In the genomic region with DNA sequence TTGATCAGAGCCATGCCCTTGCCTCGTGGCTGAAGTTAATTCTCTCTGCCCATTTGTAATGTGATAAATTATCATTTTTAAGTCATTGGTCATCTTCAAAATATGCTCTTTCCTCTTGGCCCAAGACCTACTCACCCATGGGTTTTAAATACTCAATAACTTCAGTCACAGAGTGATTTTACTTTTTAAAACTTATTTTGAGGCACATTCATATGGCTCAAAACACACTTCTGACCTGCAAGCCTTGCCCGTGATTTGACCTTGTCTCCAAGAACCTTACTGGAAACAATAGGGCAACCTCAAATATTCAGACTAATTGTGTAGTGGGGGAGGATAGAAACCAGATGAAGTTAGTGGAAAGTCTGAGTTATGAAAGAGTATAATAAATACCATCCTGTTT, we compare ENCODE assay signal across 23 cellular contexts.
A peak's percentile ranks its signal among the peaks of the same experiment; 100 is the strongest.
DNase-seq lines count a peak whose midpoint lies in the region; ATAC-seq, FAIRE-seq and TF ChIP-seq lines count a peak whose summit lies in the region.
"Had no signal": no experiment of that assay in that cellular context is flagged by ENCODE, and none has a peak within 500 bp of the region (broad histone marks: within the 10 kb centered on the region; RNA-seq: fewer than 3 reads in every experiment).

No MANE protein-coding gene starts in this region.

- H2AFZ ChIP-seq in fibroblast of lung (ENCODE audit: low read length): no peak overlapping the region

- TF ChIP-seq POLR2A in H54 (IDR thresholded peaks at IDR 0.05; ENCODE audit: low read depth, low read length): no peak

- H3K4me3 ChIP-seq in fibroblast of lung (replicated peaks in 1 of 4; ENCODE audit: control extremely low read depth in 1 of 4, insufficient read depth in 1 of 4, low read depth in 3 of 4, low read length in 4 of 4): no peak overlapping the region
- H3K4me3 ChIP-seq: BLaER1, lung, uterus had no signal

- H3K27me3 ChIP-seq in fibroblast of lung (ENCODE audit: control insufficient read depth, insufficient read depth, low read length): no peaks in the 10 kb centered on the region
- H3K27me3 ChIP-seq: BLaER1, uterus had no signal

- peaks cover 33% of the 10 kb centered on the region for H3K4me1 Mint-ChIP-seq in osteocyte (ENCODE audit: unreplicated experiment)
- H3K4me1 Mint-ChIP-seq in MCF 10A (ENCODE audit: insufficient read depth, unreplicated experiment): no peaks in the 10 kb centered on the region

- H3K4me2 ChIP-seq in fibroblast of lung (ENCODE audit: extremely low read depth, insufficient read depth, low read length): no peak overlapping the region
- H3K4me2 ChIP-seq: BLaER1 had no signal

- no peak overlapping the region for H3K27ac ChIP-seq in fibroblast of lung (ENCODE audit: insufficient read depth, low read length)
- H3K27ac ChIP-seq: BLaER1, uterus had no signal

- POLR2A ChIA-PET in MCF 10A (lab: Yijun Ruan, JAX): no interaction called here

- peak; percentile 91 for DNase-seq in EH (ENCODE audit: low read depth)
- DNase-seq in M059J (ENCODE audit: low read depth): peak; percentile 75
- peak; percentile 75 to 95 for DNase-seq in fibroblast of lung (ENCODE audit: low read depth in 2 of 2)
- no peak for DNase-seq in osteocyte (ENCODE audit: extremely low spot score, unreplicated experiment)
- DNase-seq in omental fat pad (ENCODE audit: low spot score): no peak
- no peak for DNase-seq in MCF 10A (ENCODE audit: unreplicated experiment)
- no peak for DNase-seq in H54 (ENCODE audit: insufficient read length, low spot score)
- DNase-seq in NCI-H2171 treated with DMSO at 0.1 percent for 48 hours (lab: John Stamatoyannopoulos, UW): no peak
- DNase-seq: activated CD4-positive, alpha-beta T cell treated with anti-CD3 and anti-CD28 coated beads for 48 hours; activated CD8-positive, alpha-beta memory T cell treated with anti-CD3 and anti-CD28 coated beads, Interleukin-2, amount 50 U/mL, for 4 hours; activated gamma-delta T cell; cortex of kidney; GF-D8; head of caudate nucleus; MM.1S; naive B cell; NCI-H1694 treated with DMSO at 0.1 percent for 48 hours; NCI-H446; RPMI8226; uterus had no signal

- no peak for ATAC-seq in omental fat pad (ENCODE audit: low FRiP score)

- no TSS peak for BruUV-seq in MCF 10A (replicated peaks; lab: Mats Ljungman, UMichigan)

- H3K79me2 ChIP-seq in fibroblast of lung (ENCODE audit: control insufficient read depth, insufficient read depth, low read length): no peaks in the 10 kb centered on the region

- no peaks in the 10 kb centered on the region for H4K20me1 ChIP-seq in fibroblast of lung (ENCODE audit: control insufficient read depth, extremely low read depth, insufficient read depth, low read length)
- H4K20me1 ChIP-seq: BLaER1 had no signal

- CTCF ChIA-PET in MCF 10A (lab: Yijun Ruan, JAX): interaction anchor here (0.5 to 0.7 kb wide), 2 partner anchors 22 to 425 kb away, joined by 3 to 5 read pairs; no protein-coding TSS in a partner anchor

- intact Hi-C loops in MCF 10A (cut with micrococcal nuclease): no loop called here

- H3K4me3 Mint-ChIP-seq in osteocyte (ENCODE audit: unreplicated experiment) (no peak overlapping the region), MCF 10A (ENCODE audit: unreplicated experiment) (no peak overlapping the region)
- H3K4me3 Mint-ChIP-seq: naive B cell had no signal

- H3K36me3 Mint-ChIP-seq in osteocyte (ENCODE audit: unreplicated experiment) (no peaks in the 10 kb centered on the region), MCF 10A (ENCODE audit: insufficient read depth, unreplicated experiment) (no peaks in the 10 kb centered on the region)

- no peaks in the 10 kb centered on the region for H3K9me3 Mint-ChIP-seq in osteocyte (ENCODE audit: unreplicated experiment)
- no peaks in the 10 kb centered on the region for H3K9me3 Mint-ChIP-seq in MCF 10A (ENCODE audit: unreplicated experiment)
- H3K9me3 Mint-ChIP-seq: naive B cell had no signal

- no peak for FAIRE-seq in H54 (lab: Jason Lieb, UNC)
- FAIRE-seq: endothelial cell of umbilical vein had no signal

- H3K27ac Mint-ChIP-seq in osteocyte (ENCODE audit: unreplicated experiment): peak overlapping the region; percentile 3
- no peak overlapping the region for H3K27ac Mint-ChIP-seq in MCF 10A (ENCODE audit: low read depth, unreplicated experiment)
- H3K27ac Mint-ChIP-seq: naive B cell had no signal

- H3K36me3 ChIP-seq in fibroblast of lung (ENCODE audit: control insufficient read depth, insufficient read depth, low read length): no peaks in the 10 kb centered on the region
- H3K36me3 ChIP-seq: BLaER1, uterus had no signal

- H3K9ac ChIP-seq in fibroblast of lung (ENCODE audit: insufficient read depth, low read length): no peak overlapping the region
- H3K9ac ChIP-seq: BLaER1 had no signal

- no peaks in the 10 kb centered on the region for H3K9me3 ChIP-seq in fibroblast of lung (ENCODE audit: control insufficient read depth, insufficient read depth, low read depth, low read length)
- H3K9me3 ChIP-seq: BLaER1, uterus had no signal

- no peaks in the 10 kb centered on the region for H3K27me3 Mint-ChIP-seq in osteocyte (ENCODE audit: unreplicated experiment)
- no peaks in the 10 kb centered on the region for H3K27me3 Mint-ChIP-seq in MCF 10A (ENCODE audit: insufficient read depth, unreplicated experiment)
- H3K27me3 Mint-ChIP-seq: naive B cell had no signal

- no peak for TF ChIP-seq CTCF in fibroblast of lung (conservative IDR thresholded peaks at IDR 0.05 in 1 of 2, IDR thresholded peaks at IDR 0.05 in 1 of 2; ENCODE audit: low read depth in 1 of 2, low read length in 2 of 2)
- TF ChIP-seq CTCF in osteocyte (IDR thresholded peaks at IDR 0.05): no peak
- TF ChIP-seq CTCF in omental fat pad (IDR thresholded peaks at IDR 0.05): no peak
- TF ChIP-seq CTCF in MCF 10A (IDR thresholded peaks at IDR 0.05; ENCODE audit: unreplicated experiment): no peak

- H3K4me1 ChIP-seq in fibroblast of lung (ENCODE audit: control insufficient read depth, extremely low read depth, insufficient read depth, low read length): peaks cover 26% of the 10 kb centered on the region
- H3K4me1 ChIP-seq: BLaER1 had no signal

Comparison
In these comparisons a context has a peak if more than half of its experiments do, and no peak if none do; other contexts are left out.
1. DNase-seq: peak in EH (single experiment), M059J (single experiment) and fibroblast of lung (2 of 2); none in osteocyte (single experiment), omental fat pad (single experiment), MCF 10A (single experiment), H54 (single experiment) and NCI-H2171 treated with DMSO at 0.1 percent for 48 hours (single experiment).